Comparison of ENCODE assay signal across 9 cellular contexts in the genomic region with DNA sequence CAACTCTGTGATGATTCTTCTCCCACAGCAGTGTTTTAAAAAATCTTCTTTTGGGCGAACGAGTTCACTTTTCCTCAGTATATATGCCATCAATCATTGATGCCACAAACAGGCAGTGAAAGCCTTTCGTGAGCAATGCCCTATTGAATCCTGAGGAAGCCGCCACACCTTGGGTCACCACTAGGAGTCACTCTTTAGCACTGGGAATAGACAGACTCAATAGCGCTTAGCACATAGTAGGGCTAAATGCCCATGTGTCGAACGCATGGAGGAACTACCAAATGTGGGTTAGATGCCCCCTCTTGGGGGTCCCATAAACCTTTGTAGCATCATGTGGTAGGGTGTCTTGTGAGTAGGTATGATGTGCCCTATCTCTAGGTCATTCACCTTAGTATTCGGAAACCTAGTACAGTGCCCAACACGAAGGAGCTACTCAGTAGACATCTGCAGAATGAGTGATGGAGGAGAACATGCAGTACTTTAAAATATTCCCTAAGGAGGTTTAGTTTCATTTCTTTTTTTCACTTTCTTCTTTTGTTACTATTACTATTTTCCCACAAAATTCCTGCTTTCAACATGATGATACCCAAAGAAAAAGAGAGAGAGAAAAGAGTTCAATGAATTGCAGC.
DNase-seq lines count a peak whose midpoint lies in the region; ATAC-seq and TF ChIP-seq lines count a peak whose summit lies in the region.
"Had no signal": no experiment of that assay in that cellular context is flagged by ENCODE, and none has a peak within 500 bp of the region (broad histone marks: within the 10 kb centered on the region; RNA-seq: fewer than 3 reads in every experiment).

No MANE protein-coding gene starts in this region.

- peaks cover 5% of the 10 kb centered on the region for H3K27me3 ChIP-seq in endodermal cell (ENCODE audit: control insufficient read depth, insufficient read depth, low read length, poor library complexity, severe bottlenecking)
- H3K27me3 ChIP-seq in parathyroid adenoma (ENCODE audit: control insufficient read depth, insufficient read depth, low read length), result no peaks in the 10 kb centered on the region
- H3K27me3 ChIP-seq in gastrocnemius medialis, result no peaks in the 10 kb centered on the region

- peak; percentile 22 for DNase-seq in ELR (ENCODE audit: low read depth)
- DNase-seq in LNCaP clone FGC (ENCODE audit: low read depth), result no peak
- DNase-seq in endodermal cell, result peak; percentile 85
- DNase-seq in gastrocnemius medialis, result no peak
- no peak for DNase-seq in NCI-H2107 (lab: John Stamatoyannopoulos, UW)
- DNase-seq: NCI-H1105 had no signal

- H2AFZ ChIP-seq in parathyroid adenoma, result no peak overlapping the region

- H3K4me2 ChIP-seq in parathyroid adenoma (ENCODE audit: low read length), result no peak overlapping the region

- peaks cover 20% of the 10 kb centered on the region for H3K4me1 Mint-ChIP-seq in endodermal cell

- TF ChIP-seq POLR2A in gastrocnemius medialis (IDR thresholded peaks at IDR 0.05), result no peak

- no peaks in the 10 kb centered on the region for H3K36me3 Mint-ChIP-seq in endodermal cell (ENCODE audit: low read depth)

- in situ Hi-C loops in gastrocnemius medialis (cut with MboI; ENCODE audit: low sequenced_read_pairs in 4 of 4), result no loop called here

- H3K36me3 ChIP-seq in endodermal cell (ENCODE audit: control insufficient read depth, insufficient read depth, low read length) (no peaks in the 10 kb centered on the region), parathyroid adenoma (ENCODE audit: control insufficient read depth, insufficient read depth, low read length) (no peaks in the 10 kb centered on the region), gastrocnemius medialis (no peaks in the 10 kb centered on the region)

- no peaks in the 10 kb centered on the region for H3K9me3 ChIP-seq in endodermal cell (ENCODE audit: control insufficient read depth, low read length)
- H3K9me3 ChIP-seq in parathyroid adenoma (ENCODE audit: control insufficient read depth, low read length), result no peaks in the 10 kb centered on the region
- H3K9me3 ChIP-seq in gastrocnemius medialis, result no peaks in the 10 kb centered on the region

- H3K4me3 Mint-ChIP-seq in endodermal cell, result no peak overlapping the region

- no peak overlapping the region for H3K27ac ChIP-seq in endodermal cell (ENCODE audit: low read depth, low read length)
- no peak overlapping the region for H3K27ac ChIP-seq in parathyroid adenoma
- H3K27ac ChIP-seq in gastrocnemius medialis, result peak overlapping the region in 1 of 4 donors; percentile 23

- WGBS in endodermal cell (ENCODE audit: insufficient coverage in 1 of 2, insufficient read length in 1 of 2), 2 experiments, result 91 to 98% methylated on average over 7 to 9 of the region's 9 CpGs

- H3K79me2 ChIP-seq in parathyroid adenoma, result no peaks in the 10 kb centered on the region

- no peak for ATAC-seq in GM18517 (IDR thresholded peaks at IDR 0.05; ENCODE audit: unreplicated experiment)
- ATAC-seq in GM19397 (IDR thresholded peaks at IDR 0.05; ENCODE audit: unreplicated experiment), result no peak
- no peak for ATAC-seq in gastrocnemius medialis

- H3K9ac ChIP-seq in endodermal cell (ENCODE audit: extremely low read depth, low read length, poor library complexity, severe bottlenecking) (no peak overlapping the region), parathyroid adenoma (no peak overlapping the region)

- intact Hi-C loops in gastrocnemius medialis (cut with DNase I; ENCODE audit: low total_unique reads), result no loop called here

- H3K4me1 ChIP-seq in endodermal cell (ENCODE audit: control insufficient read depth, insufficient read depth, low read length) (peaks cover 14% of the 10 kb centered on the region), parathyroid adenoma (no peaks in the 10 kb centered on the region), gastrocnemius medialis (peaks cover 0 to 7% of the 10 kb centered on the region in 2 donors)

- no peak overlapping the region for H3K27ac Mint-ChIP-seq in endodermal cell

- H3K27me3 Mint-ChIP-seq in endodermal cell (ENCODE audit: insufficient read depth), result peaks cover 38% of the 10 kb centered on the region

- H3K4me3 ChIP-seq in LNCaP clone FGC (ENCODE audit: low read depth, low read length) (peak overlapping the region; percentile 36), endodermal cell (ENCODE audit: low read length) (no peak overlapping the region), parathyroid adenoma (ENCODE audit: low read depth, low read length) (no peak overlapping the region), gastrocnemius medialis (peak overlapping the region in 1 of 4 donors; percentile 1)

- TF ChIP-seq CTCF in LNCaP clone FGC (IDR thresholded peaks at IDR 0.05; ENCODE audit: control insufficient read depth, extremely low read depth, insufficient read depth), result peak; percentile 42; the same call in 1 of the 2 replicates
- peak; percentile 89 for TF ChIP-seq CTCF in endodermal cell (conservative IDR thresholded peaks at IDR 0.05)
- TF ChIP-seq CTCF in parathyroid adenoma (IDR thresholded peaks at IDR 0.05), result peak; percentile 18
- peak in 1 of 5 experiments; percentile 29 for TF ChIP-seq CTCF in gastrocnemius medialis (IDR thresholded peaks at IDR 0.05 in 4 of 5, conservative IDR thresholded peaks at IDR 0.05 in 1 of 5)

- H3K9me3 Mint-ChIP-seq in endodermal cell, result peaks cover 1% of the 10 kb centered on the region

Comparison
In these comparisons a context has a peak if more than half of its experiments do, and no peak if none do; other contexts are left out.
1. DNase-seq: peak in ELR (single experiment) and endodermal cell (single experiment); none in LNCaP clone FGC (single experiment), gastrocnemius medialis (0 of 2) and NCI-H2107 (single experiment).